Comparison of ENCODE assay signal across 19 cellular contexts in genomic region chr22:25362883-25363240, GRCh38.
DNase-seq lines count a peak whose midpoint lies in the region; ATAC-seq and TF ChIP-seq lines count a peak whose summit lies in the region.
"Had no signal": no experiment of that assay in that cellular context is flagged by ENCODE, and none has a peak within 500 bp of the region (broad histone marks: within the 10 kb centered on the region; RNA-seq: fewer than 3 reads in every experiment).

No MANE protein-coding gene starts in this region.

- 67% methylated on average over 9 of the region's 11 CpGs; no CpG with 5 or more reads in 1 of the 2 experiments for WGBS in IMR-90 (ENCODE audit: extremely low coverage in 2 of 2, insufficient read length in 1 of 2), 2 experiments
- 86 to 95% methylated on average over 11 of the region's 11 CpGs for WGBS in endodermal cell (ENCODE audit: insufficient coverage in 1 of 2, insufficient read length in 1 of 2), 2 experiments

- no peak overlapping the region for H3K4ac ChIP-seq in IMR-90 (ENCODE audit: low read depth, low read length)

- H3K4me3 ChIP-seq in BLaER1 (no peak overlapping the region), IMR-90 (ENCODE audit: insufficient read depth, low read depth, low read length) (no peak overlapping the region), endodermal cell (ENCODE audit: low read length) (no peak overlapping the region), lower lobe of right lung (no peak overlapping the region), H7 (ENCODE audit: insufficient read depth, low read depth, low read length) (no peak overlapping the region)
- H3K4me3 ChIP-seq: colonic mucosa, MG63, smooth muscle cell, upper lobe of left lung had no signal

- no peaks in the 10 kb centered on the region for H3K27me3 Mint-ChIP-seq in endodermal cell (ENCODE audit: insufficient read depth)
- H3K27me3 Mint-ChIP-seq: activated CD4-positive, alpha-beta T cell treated with anti-CD3 and anti-CD28 coated beads for 36 hours; B cell; brain; effector memory CD8-positive, alpha-beta T cell had no signal

- no TSS peak for BruUV-seq in IMR-90 (replicated peaks; lab: Mats Ljungman, UMichigan)

- no peak for TF ChIP-seq POLR2A in IMR-90 (IDR thresholded peaks at IDR 0.05; ENCODE audit: low read depth, low read length)

- POLR2A ChIA-PET in IMR-90 (lab: Charles Lee; ENCODE audit: unreplicated experiment), result no interaction called here

- H3K9me3 Mint-ChIP-seq in endodermal cell, result no peaks in the 10 kb centered on the region
- H3K9me3 Mint-ChIP-seq: effector memory CD8-positive, alpha-beta T cell had no signal

- TF ChIP-seq CTCF in IMR-90 (conservative IDR thresholded peaks at IDR 0.05; ENCODE audit: low read depth, low read length), result no peak
- TF ChIP-seq CTCF in endodermal cell (conservative IDR thresholded peaks at IDR 0.05), result no peak
- no peak for TF ChIP-seq CTCF in lower lobe of right lung (IDR thresholded peaks at IDR 0.05)

- H4K5ac ChIP-seq in IMR-90 (ENCODE audit: low read depth, low read length), result no peak overlapping the region

- no peak overlapping the region for H3K23ac ChIP-seq in IMR-90 (ENCODE audit: low read depth, low read length)

- DNase-seq in IMR-90, result no peak
- DNase-seq in endodermal cell, result no peak
- peak; percentile 18 for DNase-seq in lower lobe of right lung
- no peak for DNase-seq in AG08395 (ENCODE audit: low spot score)
- no peak for DNase-seq in H7
- no peak for DNase-seq in NCI-H2171 (lab: John Stamatoyannopoulos, UW)
- DNase-seq in central memory CD4-positive, alpha-beta T cell, result no peak
- DNase-seq: activated gamma-delta T cell, foreskin keratinocyte had no signal

- in situ Hi-C loops in IMR-90 (cut with MboI; ENCODE audit: low sequenced_read_pairs), result no loop called here

- H2BK15ac ChIP-seq in IMR-90 (ENCODE audit: low read depth, low read length), result no peak overlapping the region

- no peak overlapping the region for H3K14ac ChIP-seq in IMR-90 (replicated peaks; ENCODE audit: low read depth, low read length)

- ATAC-seq in IMR-90 (ENCODE audit: low read depth) (no peak), lower lobe of right lung (no peak)

- H2BK5ac ChIP-seq in IMR-90 (ENCODE audit: low read depth, low read length, poor library complexity, severe bottlenecking), result no peak overlapping the region

- no peak overlapping the region for H2BK120ac ChIP-seq in IMR-90 (ENCODE audit: low read depth, low read length)

- H3K4me1 ChIP-seq in BLaER1 (peaks cover 98% of the 10 kb centered on the region), IMR-90 (ENCODE audit: control insufficient read depth, insufficient read depth, low read length) (peaks cover 9% of the 10 kb centered on the region; the same call in 1 of the 2 replicates), endodermal cell (ENCODE audit: control insufficient read depth, insufficient read depth, low read length) (no peaks in the 10 kb centered on the region), lower lobe of right lung (peaks cover 45% of the 10 kb centered on the region)
- H3K4me1 ChIP-seq: foreskin keratinocyte had no signal

- intact Hi-C loops in IMR-90 (cut with micrococcal nuclease) (loop anchor here (1.0 to 2.0 kb wide), 4 partner anchors 38 to 410 kb away; no protein-coding TSS in a partner anchor), lower lobe of right lung (cut with DNase I) (no loop called here)

- H4K8ac ChIP-seq in IMR-90 (ENCODE audit: low read depth in 2 of 2, low read length in 2 of 2), result no peak overlapping the region

- TF ChIP-seq RAD21 in IMR-90 (IDR thresholded peaks at IDR 0.05; ENCODE audit: low read length), result no peak

- peak overlapping the region; percentile 58 for H3K27ac Mint-ChIP-seq in endodermal cell
- H3K27ac Mint-ChIP-seq: activated CD4-positive, alpha-beta T cell treated with anti-CD3 and anti-CD28 coated beads for 36 hours; B cell had no signal

- H3K9ac ChIP-seq in BLaER1 (peak overlapping the region; percentile 55), IMR-90 (ENCODE audit: low read depth, low read length) (no peak overlapping the region), endodermal cell (ENCODE audit: extremely low read depth, low read length, poor library complexity, severe bottlenecking) (no peak overlapping the region)
- H3K9ac ChIP-seq: SK-N-SH had no signal

- no peak overlapping the region for H4K91ac ChIP-seq in IMR-90 (ENCODE audit: insufficient read depth, low read depth, low read length)

- peak overlapping the region; percentile 39 for H2AK9ac ChIP-seq in IMR-90 (replicated peaks; ENCODE audit: low read depth, low read length, poor library complexity)

- H3K18ac ChIP-seq in IMR-90 (ENCODE audit: low read depth, low read length), result no peak overlapping the region

- dilution Hi-C loops in IMR-90 (cut with HindIII; ENCODE audit: low sequenced_read_pairs, unreplicated experiment), result no loop called here

- H3K4me2 ChIP-seq in BLaER1, result peak overlapping the region; percentile 24; the same call in 1 of the 2 replicates
- H3K4me2 ChIP-seq in IMR-90 (ENCODE audit: low read depth, low read length), result no peak overlapping the region
- H3K4me2 ChIP-seq: SK-N-SH, smooth muscle cell had no signal

- H3K27me3 ChIP-seq in BLaER1 (no peaks in the 10 kb centered on the region), IMR-90 (ENCODE audit: control insufficient read depth, insufficient read depth, low read length) (no peaks in the 10 kb centered on the region), endodermal cell (ENCODE audit: control insufficient read depth, insufficient read depth, low read length, poor library complexity, severe bottlenecking) (no peaks in the 10 kb centered on the region), lower lobe of right lung (ENCODE audit: low read depth) (no peaks in the 10 kb centered on the region), H7 (ENCODE audit: control insufficient read depth, insufficient read depth, low read length) (no peaks in the 10 kb centered on the region)
- H3K27me3 ChIP-seq: colonic mucosa, foreskin keratinocyte, MG63, upper lobe of left lung had no signal

- peak overlapping the region; percentile 13 for H2AFZ ChIP-seq in IMR-90 (replicated peaks; ENCODE audit: low read length, poor library complexity)

- H3K27ac ChIP-seq in BLaER1, result peak overlapping the region; percentile 49; the same call in 1 of the 2 replicates
- no peak overlapping the region for H3K27ac ChIP-seq in IMR-90 (ENCODE audit: insufficient read depth, low read length)
- H3K27ac ChIP-seq in endodermal cell (ENCODE audit: low read depth, low read length), result no peak overlapping the region
- H3K27ac ChIP-seq in lower lobe of right lung, result no peak overlapping the region
- H3K27ac ChIP-seq: colonic mucosa, foreskin keratinocyte, upper lobe of left lung had no signal

- no peaks in the 10 kb centered on the region for H3K36me3 Mint-ChIP-seq in endodermal cell (ENCODE audit: low read depth)
- H3K36me3 Mint-ChIP-seq: brain had no signal

- H3K79me1 ChIP-seq in IMR-90 (ENCODE audit: low read depth in 1 of 2, low read length in 2 of 2), result peaks cover 7 to 42% of the 10 kb centered on the region in 2 experiments; a peak in 3 of 4 replicates

- H3K56ac ChIP-seq in IMR-90 (ENCODE audit: extremely low read depth, insufficient read depth, low read length), result no peak overlapping the region

- CTCF ChIA-PET in IMR-90 (lab: Yijun Ruan, JAX), result interaction anchor here (0.6 to 1.4 kb wide), 4 partner anchors 9 to 183 kb away, joined by 3 to 5 read pairs (median 3); no protein-coding TSS in a partner anchor

- no peaks in the 10 kb centered on the region for H3K9me3 ChIP-seq in BLaER1
- H3K9me3 ChIP-seq in IMR-90 (ENCODE audit: control insufficient read depth, insufficient read depth, low read length), result no peaks in the 10 kb centered on the region
- no peaks in the 10 kb centered on the region for H3K9me3 ChIP-seq in endodermal cell (ENCODE audit: control insufficient read depth, low read length)
- no peaks in the 10 kb centered on the region for H3K9me3 ChIP-seq in lower lobe of right lung
- H3K9me3 ChIP-seq: colonic mucosa, MG63, SK-N-SH, upper lobe of left lung had no signal

- H3K36me3 ChIP-seq in BLaER1 (peaks cover 90% of the 10 kb centered on the region), IMR-90 (ENCODE audit: control insufficient read depth, insufficient read depth, low read length) (peaks cover 17% of the 10 kb centered on the region), endodermal cell (ENCODE audit: control insufficient read depth, insufficient read depth, low read length) (peaks cover 5% of the 10 kb centered on the region), lower lobe of right lung (peaks cover 22% of the 10 kb centered on the region), H7 (replicated peaks; ENCODE audit: control insufficient read depth, insufficient read depth, low read length) (peaks cover 4% of the 10 kb centered on the region)
- H3K36me3 ChIP-seq: colonic mucosa, MG63 had no signal

- H2AK5ac ChIP-seq in IMR-90 (ENCODE audit: low read depth, low read length), result no peak overlapping the region

- H4K20me1 ChIP-seq in BLaER1, result peaks cover 97% of the 10 kb centered on the region
- peaks cover 44% of the 10 kb centered on the region for H4K20me1 ChIP-seq in IMR-90 (ENCODE audit: insufficient read depth, low read length)

- no peaks in the 10 kb centered on the region for H3K4me1 Mint-ChIP-seq in endodermal cell
- H3K4me1 Mint-ChIP-seq: brain had no signal

- H3K4me3 Mint-ChIP-seq in endodermal cell, result no peak overlapping the region
- H3K4me3 Mint-ChIP-seq: activated CD4-positive, alpha-beta T cell treated with anti-CD3 and anti-CD28 coated beads for 36 hours; B cell; brain had no signal

- H2BK20ac ChIP-seq in IMR-90 (ENCODE audit: low read depth, low read length), result no peak overlapping the region

- H3K9me1 ChIP-seq in IMR-90 (ENCODE audit: insufficient read depth, low read length), result peaks cover 7% of the 10 kb centered on the region; the same call in 1 of the 2 replicates

TF ChIP-seq in IMR-90, 13 proteins besides CTCF, POLR2A, EP300 and RAD21 (continues in another document):
- no peak for TF ChIP-seq CHD1 (IDR thresholded peaks at IDR 0.05; ENCODE audit: low read depth, low read length)
- TF ChIP-seq FOS (IDR thresholded peaks at IDR 0.05; ENCODE audit: low read depth, low read length), result no peak
- TF ChIP-seq CEBPB (IDR thresholded peaks at IDR 0.05; ENCODE audit: low read depth, low read length), result no peak
- no peak for TF ChIP-seq MAZ (IDR thresholded peaks at IDR 0.05; ENCODE audit: borderline replicate concordance, low read depth, low read length)
- no peak for TF ChIP-seq BHLHE40 (IDR thresholded peaks at IDR 0.05; ENCODE audit: low read depth, low read length)
- TF ChIP-seq NFE2L2 (IDR thresholded peaks at IDR 0.05; ENCODE audit: low read depth, low read length), result no peak
- TF ChIP-seq ELK1 (IDR thresholded peaks at IDR 0.05; ENCODE audit: borderline replicate concordance, low read depth, low read length), result no peak
- no peak for TF ChIP-seq MAFK (IDR thresholded peaks at IDR 0.05; ENCODE audit: low read depth, low read length)
